In the genomic region with DNA sequence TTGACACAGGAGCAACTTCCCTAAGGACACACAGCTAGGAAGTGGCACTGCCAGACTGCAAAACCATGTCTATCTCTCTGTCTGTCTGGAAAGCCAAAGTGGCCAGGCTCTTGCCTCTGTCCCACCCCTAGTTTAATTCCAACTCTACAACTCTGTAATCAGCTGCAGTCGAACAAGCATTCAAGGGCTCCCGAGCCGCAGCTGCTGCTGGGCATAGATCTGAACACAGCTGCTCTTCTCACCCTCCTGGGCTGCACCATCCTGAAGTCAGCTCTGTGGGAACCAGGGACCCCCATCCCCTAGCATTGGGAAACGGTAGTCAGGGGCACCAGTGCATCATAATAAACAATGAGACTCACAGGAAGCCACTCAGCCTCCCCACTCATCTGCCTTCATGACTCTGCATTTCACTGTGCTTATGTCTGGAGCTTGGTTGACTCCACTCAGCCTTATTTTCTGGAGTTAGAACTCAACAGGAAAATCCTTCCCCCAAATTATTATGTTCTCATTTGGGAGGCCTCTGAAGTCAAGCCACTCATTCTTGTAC, we compare ENCODE assay signal across 24 cellular contexts. TPM values are rescaled to one million over a fixed set of nuclear protein-coding genes. Genes with fewer than 3 reads are reported as not detected.
"Had no signal": no experiment of that assay in that cellular context is flagged by ENCODE, and none has a peak within 500 bp of the region (broad histone marks: within the 10 kb centered on the region; RNA-seq: fewer than 3 reads in every experiment).

No MANE protein-coding gene starts in this region.

- H3K4me3 ChIP-seq: cardiac muscle cell, hepatocyte, lower lobe of right lung, ovary, stomach, transverse colon, vagina had no signal

- ATAC-seq: left lobe of liver, lower lobe of right lung, right cardiac atrium, T-cell, WTC11 had no signal

- H3K9me3 ChIP-seq: lower lobe of right lung, ovary, stomach, transverse colon, vagina had no signal

- H3K27ac ChIP-seq: cardiac muscle cell, foreskin keratinocyte, hepatocyte, lower lobe of right lung, stomach, transverse colon, vagina had no signal

- H3K27me3 ChIP-seq: cardiac muscle cell, hepatocyte, ovary, stomach, vagina had no signal

- H3K4me1 ChIP-seq: foreskin keratinocyte, lower lobe of right lung, stomach, transverse colon, vagina had no signal

- DNase-seq: activated CD4-positive, alpha-beta T cell treated with anti-CD3 and anti-CD28 coated beads, Interleukin-2, amount 50 U/mL, for 4 hours; activated CD8-positive, alpha-beta memory T cell treated with anti-CD3 and anti-CD28 coated beads for 24 hours; activated CD8-positive, alpha-beta memory T cell treated with anti-CD3 and anti-CD28 coated beads, Interleukin-2, amount 50 U/mL, for 4 hours; activated effector memory CD4-positive, alpha-beta T cell treated with Interleukin-2 at 50 U/mL for 16 hours; activated naive CD4-positive, alpha-beta T cell treated with anti-CD3 and anti-CD28 coated beads for 36 hours; activated naive CD8-positive, alpha-beta T cell treated with anti-CD3 and anti-CD28 coated beads, Interleukin-2, amount 10 ng/mL, durations not matched to agents 7 days and 5 days; activated T-cell treated with anti-CD3 and anti-CD28 coated beads, Interleukin-2, amount 50 U/mL, for 24 hours; amygdala; cortex of kidney; foreskin keratinocyte; immature natural killer cell; lower lobe of right lung; natural killer cell; right cardiac atrium; stimulated activated CD4-positive, alpha-beta T cell treated with anti-CD3 and anti-CD28 coated beads, Interleukin-1b, Interleukin-23, amount 100 ng/mL, for 48 hours; stomach; T-cell; transverse colon had no signal

- H3K36me3 ChIP-seq: cardiac muscle cell, lower lobe of right lung, ovary, stomach, transverse colon, vagina had no signal

- H2AFZ ChIP-seq: hepatocyte had no signal

- H3K4me2 ChIP-seq: hepatocyte had no signal

- H3K79me2 ChIP-seq: hepatocyte had no signal

RNA-seq across cellular contexts. Expression of a gene that starts 44.4 kb away (rescaled TPM):
- total RNA-seq: activated naive CD4-positive, alpha-beta T cell treated with anti-CD3 and anti-CD28 coated beads for 36 hours; foreskin keratinocyte; vagina had no signal
- polyA plus RNA-seq: foreskin keratinocyte had no signal
